ENCODE assay signal across 8 cellular contexts in the genomic region with DNA sequence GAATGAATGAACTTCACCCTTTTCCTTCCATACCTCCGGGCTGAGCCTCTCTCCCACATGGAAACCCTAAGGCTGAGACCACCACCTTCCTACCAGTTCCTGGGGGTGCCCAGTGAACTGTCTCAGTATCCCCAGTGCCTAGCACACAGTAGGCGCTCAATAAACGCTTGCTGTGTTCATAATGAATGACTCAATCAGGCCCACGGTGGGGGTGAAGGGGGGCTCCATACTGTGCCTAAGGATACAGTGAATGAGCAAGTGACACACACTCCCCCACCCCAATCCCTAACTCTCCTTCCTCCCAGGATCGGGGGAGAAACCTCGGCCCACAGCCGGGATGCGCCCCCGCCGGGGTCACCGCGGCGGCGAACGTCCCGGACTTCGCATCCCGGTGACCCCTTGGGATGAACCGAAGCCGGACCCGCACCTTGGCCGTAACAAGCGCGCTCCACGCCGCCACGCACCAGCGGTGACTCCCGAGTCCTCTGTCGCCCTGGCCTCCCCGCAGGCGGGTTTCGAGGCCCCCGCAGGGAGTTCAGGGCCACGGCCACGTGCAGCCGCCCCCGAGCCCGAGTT. TPM values are rescaled to one million over a fixed set of nuclear protein-coding genes. Genes with fewer than 3 reads are reported as not detected.
A peak's percentile ranks its signal among the peaks of the same experiment; 100 is the strongest.
DNase-seq lines count a peak whose midpoint lies in the region; FAIRE-seq and TF ChIP-seq lines count a peak whose summit lies in the region.

No MANE protein-coding gene starts in this region.

- H3K9ac ChIP-seq in iPS-15b (ENCODE audit: low read depth, low read length): peak overlapping the region; percentile 37

- H3K9me3 Mint-ChIP-seq in activated naive CD8-positive, alpha-beta T cell (ENCODE audit: low read depth): no peaks in the 10 kb centered on the region

- H3K4me3 ChIP-seq in HEK293 (ENCODE audit: low read depth, low read length) (peak overlapping the region; percentile 41), iPS-15b (ENCODE audit: low read depth, low read length) (peak overlapping the region; percentile 68), small intestine (ENCODE audit: low read depth in 1 of 2, low read length in 2 of 2) (peak overlapping the region; percentile 24 to 40)

- no peak for TF ChIP-seq CTCF in HEK293 (tag by site-specific recombination; IDR thresholded peaks at IDR 0.05)

- H3K27ac Mint-ChIP-seq in activated naive CD8-positive, alpha-beta T cell: no peak overlapping the region

- H3K27me3 Mint-ChIP-seq in activated naive CD8-positive, alpha-beta T cell: peaks cover 37% of the 10 kb centered on the region

- peak overlapping the region; percentile 60 for H3K4me3 Mint-ChIP-seq in activated naive CD8-positive, alpha-beta T cell

- peaks cover 50% of the 10 kb centered on the region for H3K27me3 ChIP-seq in iPS-15b (ENCODE audit: control insufficient read depth, insufficient read depth, low read length)
- H3K27me3 ChIP-seq in small intestine (ENCODE audit: control insufficient read depth in 2 of 2, insufficient read depth in 2 of 2, low read length in 2 of 2): peaks cover 0 to 28% of the 10 kb centered on the region in 2 donors

- H3K36me3 Mint-ChIP-seq in activated naive CD8-positive, alpha-beta T cell: no peaks in the 10 kb centered on the region

- peaks cover 0 to 4% of the 10 kb centered on the region in 2 experiments; a peak in 1 of 3 replicates for H3K36me3 ChIP-seq in HEK293 (ENCODE audit: control insufficient read depth in 2 of 2, insufficient read depth in 1 of 2, low read length in 2 of 2)
- no peaks in the 10 kb centered on the region for H3K36me3 ChIP-seq in iPS-15b (ENCODE audit: control insufficient read depth, insufficient read depth, low read length)
- H3K36me3 ChIP-seq in small intestine (ENCODE audit: control insufficient read depth in 2 of 2, insufficient read depth in 2 of 2, low read length in 2 of 2): no peaks in the 10 kb centered on the region

- in situ Hi-C loops in KBM-7 (cut with MboI; ENCODE audit: low pct_unique_long_range_greater_than_20kb, low sequenced_read_pairs): no loop called here

- 6 to 9% (median 9%) methylated on average over 32 to 39 of the region's 39 CpGs for WGBS in small intestine, 3 donors

- H3K27ac ChIP-seq in HEK293 (ENCODE audit: extremely low read depth, low read depth, low read length) (peak overlapping the region; percentile 40; the same call in 1 of the 2 replicates), small intestine (ENCODE audit: low read depth in 1 of 2, low read length in 1 of 2) (no peak overlapping the region)

- FAIRE-seq in small intestine (lab: Jason Lieb, UNC): no peak

- no peaks in the 10 kb centered on the region for H3K9me3 ChIP-seq in HEK293 (ENCODE audit: control insufficient read depth, insufficient read depth, low read depth, low read length)
- H3K9me3 ChIP-seq in iPS-15b (ENCODE audit: control insufficient read depth, insufficient read depth, low read length): no peaks in the 10 kb centered on the region
- no peaks in the 10 kb centered on the region for H3K9me3 ChIP-seq in small intestine (ENCODE audit: control insufficient read depth, low read depth)

- H3K4me1 ChIP-seq in HEK293 (ENCODE audit: control insufficient read depth, insufficient read depth, low read length) (no peaks in the 10 kb centered on the region; the same call in 1 of the 2 replicates), iPS-15b (ENCODE audit: control insufficient read depth, insufficient read depth, low read length) (peaks cover 13% of the 10 kb centered on the region), small intestine (ENCODE audit: control insufficient read depth in 2 of 2, insufficient read depth in 1 of 2, low read depth in 1 of 2, low read length in 1 of 2) (no peaks in the 10 kb centered on the region)

- H3K4me1 Mint-ChIP-seq in activated naive CD8-positive, alpha-beta T cell (ENCODE audit: low read depth): peaks cover 11% of the 10 kb centered on the region

- CTCF ChIA-PET in HEK293 (lab: Yijun Ruan, JAX): interaction anchor here (1.0 kb wide), 1 partner anchor 8 kb away, joined by 3 read pairs; no protein-coding TSS in a partner anchor

- POLR2A ChIA-PET in HEK293 (lab: Yijun Ruan, JAX): interaction anchor here (0.6 kb wide), 1 partner anchor 639 kb away, joined by 4 read pairs; no protein-coding TSS in a partner anchor

- DNase-seq in small intestine (no peak), CD1c-positive myeloid dendritic cell (ENCODE audit: extremely low spot score) (no peak), dermis blood vessel endothelial cell (no peak), KBM-7 (no peak)
- no peak for DNase-seq in stimulated activated CD8-positive, alpha-beta memory T cell treated with anti-CD3 and anti-CD28 coated beads, Interleukin-4, amount 100 ng/mL, for 48 hours

TF ChIP-seq in HEK293, 187 proteins besides CTCF, POLR2A, EP300 and RAD21:
- TF ChIP-seq AEBP2 (tag by site-specific recombination; IDR thresholded peaks at IDR 0.05; ENCODE audit: borderline replicate concordance) (no peak), ZNF677 (tag by site-specific recombination; IDR thresholded peaks at IDR 0.05) (no peak), ZIC2 (tag by site-specific recombination; IDR thresholded peaks at IDR 0.05) (0 out of 2 replicates have a peak, but pooled peaks have one; percentile 14), PRDM4 (tag by site-specific recombination; IDR thresholded peaks at IDR 0.05) (peak; percentile 69), ZNF600 (tag by site-specific recombination; IDR thresholded peaks at IDR 0.05) (peak; percentile 32; the same call in 1 of the 2 replicates), ZNF324 (tag by site-specific recombination; IDR thresholded peaks at IDR 0.05) (no peak), ZNF24 (tag by site-specific recombination; IDR thresholded peaks at IDR 0.05) (peak; percentile 79), GLIS2 (tag by site-specific recombination; IDR thresholded peaks at IDR 0.05) (peak; percentile 8; the same call in 1 of the 2 replicates), ZNF664 (tag by site-specific recombination; IDR thresholded peaks at IDR 0.05) (peak; percentile 77; the same call in 1 of the 2 replicates), HOXC10 (CRISPR knock-in tag; IDR thresholded peaks at IDR 0.05) (0 out of 2 replicates have a peak, but pooled peaks have one; percentile 35), ZNF792 (tag by site-specific recombination; IDR thresholded peaks at IDR 0.05) (peak; percentile 69; the same call in 1 of the 2 replicates), ZBTB48 (tag by site-specific recombination; IDR thresholded peaks at IDR 0.05) (0 out of 2 replicates have a peak, but pooled peaks have one; percentile 38)

RNA-seq across cellular contexts. Expression of gene KCNG1, which starts 0.6 kb away (rescaled TPM):
- polyA plus RNA-seq in small intestine: 1 to 10 TPM; 1.3 to 1.8 (median 1.4) TPM
- total RNA-seq in dermis blood vessel endothelial cell: 0.70 and 3.1 TPM in 2 replicates
